20 cellular contexts compared by ENCODE assay signal in genomic region chr20:32858873-32859372, GRCh38. TPM values are rescaled to one million over a fixed set of nuclear protein-coding genes. Genes with fewer than 3 reads are reported as not detected.
DNase-seq lines count a peak whose midpoint lies in the region; ATAC-seq and TF ChIP-seq lines count a peak whose summit lies in the region.
"Had no signal": no experiment of that assay in that cellular context is flagged by ENCODE, and none has a peak within 500 bp of the region (broad histone marks: within the 10 kb centered on the region; RNA-seq: fewer than 3 reads in every experiment).

Gene EFCAB8, plus strand, starts transcription at chr20:32858923. Its CDS starts 4,870 bp downstream, at chr20:32863793.

- ATAC-seq in Right ventricle myocardium superior (ENCODE audit: poor library complexity) = peak; percentile 57
- ATAC-seq in effector memory CD8-positive, alpha-beta T cell (replicated peaks) = no peak
- ATAC-seq: Panc1, sciatic nerve had no signal

- no peak within 1 kb of the TSS for H3K4me3 Mint-ChIP-seq in HFFc6
- no peak within 1 kb of the TSS for H3K4me3 Mint-ChIP-seq in effector memory CD8-positive, alpha-beta T cell
- H3K4me3 Mint-ChIP-seq in progenitor cell of endocrine pancreas (ENCODE audit: low read depth) = no peak within 1 kb of the TSS
- H3K4me3 Mint-ChIP-seq: B cell had no signal

- TF ChIP-seq CTCF in HFFc6 (IDR thresholded peaks at IDR 0.05) (0 out of 2 replicates have a peak, but pooled peaks have one; percentile 16), progenitor cell of endocrine pancreas (IDR thresholded peaks at IDR 0.05; ENCODE audit: unreplicated experiment) (peak; percentile 14)

- H3K27me3 Mint-ChIP-seq in HFFc6 (ENCODE audit: insufficient read depth) = no peaks in the 10 kb centered on the region
- no peaks in the 10 kb centered on the region for H3K27me3 Mint-ChIP-seq in effector memory CD8-positive, alpha-beta T cell
- H3K27me3 Mint-ChIP-seq in progenitor cell of endocrine pancreas = no peaks in the 10 kb centered on the region
- H3K27me3 Mint-ChIP-seq: B cell had no signal

- H3K27ac Mint-ChIP-seq in HFFc6 = no peak within 1 kb of the TSS
- H3K27ac Mint-ChIP-seq in effector memory CD8-positive, alpha-beta T cell = peak within 1 kb of the TSS; percentile 62 to 67
- H3K27ac Mint-ChIP-seq in progenitor cell of endocrine pancreas = peak within 1 kb of the TSS; percentile 53
- H3K27ac Mint-ChIP-seq: B cell had no signal

- H3K36me3 Mint-ChIP-seq in HFFc6 (ENCODE audit: low read depth) (peaks cover 25% of the 10 kb centered on the region), progenitor cell of endocrine pancreas (ENCODE audit: insufficient read depth) (peaks cover 9% of the 10 kb centered on the region)
- peaks cover 42% of the 10 kb centered on the region for H3K36me3 Mint-ChIP-seq in effector memory CD8-positive, alpha-beta T cell (ENCODE audit: insufficient read depth)

- H3K4me1 Mint-ChIP-seq in HFFc6 (ENCODE audit: low read depth) = no peaks in the 10 kb centered on the region
- H3K4me1 Mint-ChIP-seq in effector memory CD8-positive, alpha-beta T cell (ENCODE audit: low read depth in 2 of 2) = peaks cover 12 to 15% of the 10 kb centered on the region in 2 donors
- H3K4me1 Mint-ChIP-seq in progenitor cell of endocrine pancreas (ENCODE audit: low read depth) = no peaks in the 10 kb centered on the region
- H3K4me1 Mint-ChIP-seq: B cell had no signal

- DNase-seq in Right ventricle myocardium superior (no peak), cardiac septum (ENCODE audit: low spot score) (no peak), HFFc6 (no peak), progenitor cell of endocrine pancreas (ENCODE audit: low spot score, unreplicated experiment) (no peak), DMS114 treated with DMSO at 0.1 percent for 48 hours (lab: John Stamatoyannopoulos, UW; ENCODE audit: unreplicated experiment) (no peak), NCI-H1105 treated with DMSO at 0.1 percent for 48 hours (lab: John Stamatoyannopoulos, UW) (no peak), NCI-H1436 (lab: John Stamatoyannopoulos, UW) (no peak)
- no peak for DNase-seq in effector memory CD8-positive, alpha-beta T cell
- DNase-seq: activated CD4-positive, alpha-beta T cell treated with anti-CD3 and anti-CD28 coated beads, Interleukin-2, amount 50 U/mL, for 48 hours; activated gamma-delta T cell; central memory CD4-positive, alpha-beta T cell; heart left ventricle; NCI-H1417 treated with DMSO at 0.1 percent for 48 hours; NCI-H524; stimulated activated CD4-positive, alpha-beta T cell treated with anti-CD3 and anti-CD28 coated beads, Interleukin-4, amount 100 ng/mL, for 24 hours; T-helper 9 cell had no signal

- intact Hi-C loops in Right ventricle myocardium superior (cut with DNase I) = no loop called here
- intact Hi-C loops in cardiac septum (cut with DNase I) = no loop called here

- H3K9me3 Mint-ChIP-seq in HFFc6 = no peaks in the 10 kb centered on the region
- no peaks in the 10 kb centered on the region for H3K9me3 Mint-ChIP-seq in effector memory CD8-positive, alpha-beta T cell
- H3K9me3 Mint-ChIP-seq in progenitor cell of endocrine pancreas (ENCODE audit: low read depth) = no peaks in the 10 kb centered on the region

RNA-seq across cellular contexts. Expression of gene EFCAB8, which starts in this region (rescaled TPM):
- total RNA-seq in Right ventricle myocardium superior = not detected
- not detected for total RNA-seq in cardiac septum
- total RNA-seq in HFFc6 (2021; fragmentation: NEBNext Ultra II Directional; extraction: Animal tissue kit (Norgen Biotek cat#: 25700)) = not detected
- 0.29 and 0.91 TPM in 2 replicates for total RNA-seq in progenitor cell of endocrine pancreas
- total RNA-seq: myocyte had no signal

Comparison
In these comparisons a context has a peak if more than half of its experiments do, and no peak if none do; other contexts are left out.
1. Peak in ATAC-seq in Right ventricle myocardium superior; RNA of the gene not detected or under 1 TPM.